ENCODE assay signal across 1 cellular context in the genomic region with DNA sequence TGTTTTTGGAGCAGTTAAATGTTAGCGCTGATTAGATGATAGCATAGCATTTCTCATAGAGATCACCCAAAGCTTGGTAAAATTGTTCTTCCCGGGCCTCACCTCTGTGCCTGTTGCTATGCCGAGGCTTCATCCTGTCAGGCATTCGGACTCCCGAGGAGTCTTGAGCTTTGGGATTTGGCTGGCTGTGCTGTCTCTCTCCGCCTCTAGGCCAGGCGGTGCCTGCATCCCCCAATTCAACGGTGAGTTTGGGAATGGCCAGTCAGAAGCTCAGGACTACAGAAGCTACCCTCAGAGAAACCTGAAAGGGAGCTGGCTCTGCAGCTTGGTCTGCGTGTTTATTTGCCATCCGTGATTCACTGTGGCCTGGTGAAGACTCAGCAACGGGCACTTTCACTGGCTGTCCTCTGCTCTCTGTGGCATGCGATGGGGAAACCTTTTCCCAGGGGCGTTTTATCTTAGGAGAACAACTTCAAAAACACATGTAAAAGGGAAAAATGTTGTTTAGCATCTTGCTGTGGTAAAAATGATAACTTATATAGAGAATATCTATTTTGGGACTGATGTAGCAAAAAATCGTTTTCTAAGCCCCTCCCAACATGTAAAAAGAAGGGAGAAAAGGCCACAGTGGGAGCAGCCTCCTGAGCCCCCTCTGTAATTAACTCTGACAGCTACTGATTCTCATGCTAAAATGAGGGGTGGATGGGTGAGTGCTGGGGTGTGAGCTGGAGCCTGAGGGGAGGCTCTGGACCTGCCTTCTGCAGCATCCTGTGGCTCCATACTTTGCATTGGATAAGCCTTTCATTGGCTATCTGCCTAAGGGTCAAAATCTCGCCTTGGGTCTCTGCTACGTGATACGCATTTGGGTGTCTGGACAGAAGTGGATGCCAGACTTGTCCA.
TF ChIP-seq lines count a peak whose summit lies in the region.

No MANE protein-coding gene starts in this region.

TF ChIP-seq in HepG2, 621 proteins besides CTCF, POLR2A, EP300 and RAD21 (continued from another document):
- TF ChIP-seq ZKSCAN1 (IDR thresholded peaks at IDR 0.05; ENCODE audit: low read length) (no peak), REL (CRISPR knock-in tag; conservative IDR thresholded peaks at IDR 0.05) (no peak), ZBTB2 (CRISPR knock-in tag; IDR thresholded peaks at IDR 0.05; ENCODE audit: low read depth) (no peak), ZNF792 (CRISPR knock-in tag; IDR thresholded peaks at IDR 0.05) (no peak), NRL (CRISPR knock-in tag; IDR thresholded peaks at IDR 0.05; ENCODE audit: borderline replicate concordance) (no peak), ZBTB25 (CRISPR knock-in tag; IDR thresholded peaks at IDR 0.05) (no peak), ZBTB1 (CRISPR knock-in tag; IDR thresholded peaks at IDR 0.05; ENCODE audit: borderline replicate concordance) (no peak), ZNF678 (CRISPR knock-in tag; IDR thresholded peaks at IDR 0.05) (no peak), MBD4 (IDR thresholded peaks at IDR 0.05; ENCODE audit: borderline replicate concordance, low read length) (no peak), ZNF609 (CRISPR knock-in tag; IDR thresholded peaks at IDR 0.05; ENCODE audit: borderline replicate concordance) (no peak), YEATS2 (CRISPR knock-in tag; IDR thresholded peaks at IDR 0.05; ENCODE audit: borderline replicate concordance) (no peak), ZNF44 (CRISPR knock-in tag; IDR thresholded peaks at IDR 0.05) (no peak)
- TF ChIP-seq, protein P1, sequence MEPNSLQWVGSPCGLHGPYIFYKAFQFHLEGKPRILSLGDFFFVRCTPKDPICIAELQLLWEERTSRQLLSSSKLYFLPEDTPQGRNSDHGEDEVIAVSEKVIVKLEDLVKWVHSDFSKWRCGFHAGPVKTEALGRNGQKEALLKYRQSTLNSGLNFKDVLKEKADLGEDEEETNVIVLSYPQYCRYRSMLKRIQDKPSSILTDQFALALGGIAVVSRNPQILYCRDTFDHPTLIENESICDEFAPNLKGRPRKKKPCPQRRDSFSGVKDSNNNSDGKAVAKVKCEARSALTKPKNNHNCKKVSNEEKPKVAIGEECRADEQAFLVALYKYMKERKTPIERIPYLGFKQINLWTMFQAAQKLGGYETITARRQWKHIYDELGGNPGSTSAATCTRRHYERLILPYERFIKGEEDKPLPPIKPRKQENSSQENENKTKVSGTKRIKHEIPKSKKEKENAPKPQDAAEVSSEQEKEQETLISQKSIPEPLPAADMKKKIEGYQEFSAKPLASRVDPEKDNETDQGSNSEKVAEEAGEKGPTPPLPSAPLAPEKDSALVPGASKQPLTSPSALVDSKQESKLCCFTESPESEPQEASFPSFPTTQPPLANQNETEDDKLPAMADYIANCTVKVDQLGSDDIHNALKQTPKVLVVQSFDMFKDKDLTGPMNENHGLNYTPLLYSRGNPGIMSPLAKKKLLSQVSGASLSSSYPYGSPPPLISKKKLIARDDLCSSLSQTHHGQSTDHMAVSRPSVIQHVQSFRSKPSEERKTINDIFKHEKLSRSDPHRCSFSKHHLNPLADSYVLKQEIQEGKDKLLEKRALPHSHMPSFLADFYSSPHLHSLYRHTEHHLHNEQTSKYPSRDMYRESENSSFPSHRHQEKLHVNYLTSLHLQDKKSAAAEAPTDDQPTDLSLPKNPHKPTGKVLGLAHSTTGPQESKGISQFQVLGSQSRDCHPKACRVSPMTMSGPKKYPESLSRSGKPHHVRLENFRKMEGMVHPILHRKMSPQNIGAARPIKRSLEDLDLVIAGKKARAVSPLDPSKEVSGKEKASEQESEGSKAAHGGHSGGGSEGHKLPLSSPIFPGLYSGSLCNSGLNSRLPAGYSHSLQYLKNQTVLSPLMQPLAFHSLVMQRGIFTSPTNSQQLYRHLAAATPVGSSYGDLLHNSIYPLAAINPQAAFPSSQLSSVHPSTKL (CRISPR knock-in tag; IDR thresholded peaks at IDR 0.05) = no peak
- TF ChIP-seq, protein P2, sequence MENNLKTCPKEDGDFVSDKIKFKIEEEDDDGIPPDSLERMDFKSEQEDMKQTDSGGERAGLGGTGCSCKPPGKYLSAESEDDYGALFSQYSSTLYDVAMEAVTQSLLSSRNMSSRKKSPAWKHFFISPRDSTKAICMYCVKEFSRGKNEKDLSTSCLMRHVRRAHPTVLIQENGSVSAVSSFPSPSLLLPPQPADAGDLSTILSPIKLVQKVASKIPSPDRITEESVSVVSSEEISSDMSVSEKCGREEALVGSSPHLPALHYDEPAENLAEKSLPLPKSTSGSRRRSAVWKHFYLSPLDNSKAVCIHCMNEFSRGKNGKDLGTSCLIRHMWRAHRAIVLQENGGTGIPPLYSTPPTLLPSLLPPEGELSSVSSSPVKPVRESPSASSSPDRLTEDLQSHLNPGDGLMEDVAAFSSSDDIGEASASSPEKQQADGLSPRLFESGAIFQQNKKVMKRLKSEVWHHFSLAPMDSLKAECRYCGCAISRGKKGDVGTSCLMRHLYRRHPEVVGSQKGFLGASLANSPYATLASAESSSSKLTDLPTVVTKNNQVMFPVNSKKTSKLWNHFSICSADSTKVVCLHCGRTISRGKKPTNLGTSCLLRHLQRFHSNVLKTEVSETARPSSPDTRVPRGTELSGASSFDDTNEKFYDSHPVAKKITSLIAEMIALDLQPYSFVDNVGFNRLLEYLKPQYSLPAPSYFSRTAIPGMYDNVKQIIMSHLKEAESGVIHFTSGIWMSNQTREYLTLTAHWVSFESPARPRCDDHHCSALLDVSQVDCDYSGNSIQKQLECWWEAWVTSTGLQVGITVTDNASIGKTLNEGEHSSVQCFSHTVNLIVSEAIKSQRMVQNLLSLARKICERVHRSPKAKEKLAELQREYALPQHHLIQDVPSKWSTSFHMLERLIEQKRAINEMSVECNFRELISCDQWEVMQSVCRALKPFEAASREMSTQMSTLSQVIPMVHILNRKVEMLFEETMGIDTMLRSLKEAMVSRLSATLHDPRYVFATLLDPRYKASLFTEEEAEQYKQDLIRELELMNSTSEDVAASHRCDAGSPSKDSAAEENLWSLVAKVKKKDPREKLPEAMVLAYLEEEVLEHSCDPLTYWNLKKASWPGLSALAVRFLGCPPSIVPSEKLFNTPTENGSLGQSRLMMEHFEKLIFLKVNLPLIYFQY (CRISPR knock-in tag; IDR thresholded peaks at IDR 0.05; ENCODE audit: borderline replicate concordance) = no peak
- TF ChIP-seq, protein P3, sequence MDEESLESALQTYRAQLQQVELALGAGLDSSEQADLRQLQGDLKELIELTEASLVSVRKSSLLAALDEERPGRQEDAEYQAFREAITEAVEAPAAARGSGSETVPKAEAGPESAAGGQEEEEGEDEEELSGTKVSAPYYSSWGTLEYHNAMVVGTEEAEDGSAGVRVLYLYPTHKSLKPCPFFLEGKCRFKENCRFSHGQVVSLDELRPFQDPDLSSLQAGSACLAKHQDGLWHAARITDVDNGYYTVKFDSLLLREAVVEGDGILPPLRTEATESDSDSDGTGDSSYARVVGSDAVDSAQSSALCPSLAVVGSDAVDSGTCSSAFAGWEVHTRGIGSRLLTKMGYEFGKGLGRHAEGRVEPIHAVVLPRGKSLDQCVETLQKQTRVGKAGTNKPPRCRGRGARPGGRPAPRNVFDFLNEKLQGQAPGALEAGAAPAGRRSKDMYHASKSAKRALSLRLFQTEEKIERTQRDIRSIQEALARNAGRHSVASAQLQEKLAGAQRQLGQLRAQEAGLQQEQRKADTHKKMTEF (CRISPR knock-in tag; IDR thresholded peaks at IDR 0.05) = no peak
